Comparison of ENCODE assay signal across 31 cellular contexts in genomic region chr11:85196955-85197354, GRCh38.
"Had no signal": no experiment of that assay in that cellular context is flagged by ENCODE, and none has a peak within 500 bp of the region (broad histone marks: within the 10 kb centered on the region; RNA-seq: fewer than 3 reads in every experiment).

No MANE protein-coding gene starts in this region.

- FAIRE-seq: bronchial epithelial cell, frontal cortex had no signal

- DNase-seq: activated B cell treated with CpG ODN at 0.5 μM for 24 hours; activated CD4-positive, alpha-beta memory T cell treated with anti-CD3 and anti-CD28 coated beads for 36 hours; activated CD4-positive, alpha-beta T cell treated with anti-CD3 and anti-CD28 coated beads, Interleukin-2, amount 10 ng/mL, durations not matched to agents 24 days and 14 days; activated CD8-positive, alpha-beta memory T cell treated with anti-CD3 and anti-CD28 coated beads, Interleukin-2, amount 10 ng/mL, durations not matched to agents 7 days and 5 days; activated CD8-positive, alpha-beta memory T cell treated with anti-CD3 and anti-CD28 coated beads, Interleukin-2, amount 50 U/mL, for 4 hours; activated CD8-positive, alpha-beta T cell treated with anti-CD3 and anti-CD28 coated beads, Interleukin-2, amount 10 ng/mL, durations not matched to agents 7 days and 5 days; activated effector memory CD4-positive, alpha-beta T cell treated with anti-CD3 and anti-CD28 coated beads, Interleukin-2, amount 50 U/mL, for 16 hours; activated naive CD4-positive, alpha-beta T cell treated with anti-CD3 and anti-CD28 coated beads for 36 hours; activated naive CD8-positive, alpha-beta T cell treated with anti-CD3 and anti-CD28 coated beads for 36 hours; activated naive CD8-positive, alpha-beta T cell treated with anti-CD3 and anti-CD28 coated beads, Interleukin-2, amount 50 U/mL, for 24 hours; activated T-cell treated with anti-CD3 and anti-CD28 coated beads, Interleukin-2, amount 50 U/mL, for 1 hour; activated T-cell treated with anti-CD3 and anti-CD28 coated beads, Interleukin-2, amount 50 U/mL, for 48 hours; adrenal gland; amygdala; aorta; body of pancreas; caudate nucleus; dorsolateral prefrontal cortex; effector memory CD4-positive, alpha-beta T cell; endodermal cell; foreskin fibroblast; head of caudate nucleus; T-helper 1 cell; T-helper 17 cell; T1000; WERI-Rb-1 had no signal

- H3K27ac ChIP-seq: adrenal gland, body of pancreas, coronary artery, dorsolateral prefrontal cortex, WERI-Rb-1 had no signal

- H3K27me3 ChIP-seq: adrenal gland, body of pancreas, dorsolateral prefrontal cortex had no signal

- H3K36me3 ChIP-seq: adrenal gland, WERI-Rb-1 had no signal

- ATAC-seq: activated CD4-positive, CD25-positive, alpha-beta regulatory T cell treated with anti-CD3 and anti-CD28 coated beads, Interleukin-2, amount 50 U/mL, for 24 hours; activated CD8-positive, alpha-beta memory T cell treated with anti-CD3 and anti-CD28 coated beads, Interleukin-2, amount 10 ng/mL, durations not matched to agents 7 days and 5 days; activated CD8-positive, alpha-beta T cell treated with anti-CD3 and anti-CD28 coated beads, Interleukin-2, amount 10 ng/mL, durations not matched to agents 7 days and 5 days; activated naive CD8-positive, alpha-beta T cell treated with anti-CD3 and anti-CD28 coated beads, Interleukin-2, amount 50 U/mL, for 24 hours; body of pancreas; esophagus mucosa; T-helper 17 cell had no signal

- H3K4me3 ChIP-seq: adrenal gland, body of pancreas, coronary artery, dorsolateral prefrontal cortex had no signal

- H3K4me1 ChIP-seq: adrenal gland, body of pancreas had no signal
